8 cellular contexts compared by ENCODE assay signal in the genomic region with DNA sequence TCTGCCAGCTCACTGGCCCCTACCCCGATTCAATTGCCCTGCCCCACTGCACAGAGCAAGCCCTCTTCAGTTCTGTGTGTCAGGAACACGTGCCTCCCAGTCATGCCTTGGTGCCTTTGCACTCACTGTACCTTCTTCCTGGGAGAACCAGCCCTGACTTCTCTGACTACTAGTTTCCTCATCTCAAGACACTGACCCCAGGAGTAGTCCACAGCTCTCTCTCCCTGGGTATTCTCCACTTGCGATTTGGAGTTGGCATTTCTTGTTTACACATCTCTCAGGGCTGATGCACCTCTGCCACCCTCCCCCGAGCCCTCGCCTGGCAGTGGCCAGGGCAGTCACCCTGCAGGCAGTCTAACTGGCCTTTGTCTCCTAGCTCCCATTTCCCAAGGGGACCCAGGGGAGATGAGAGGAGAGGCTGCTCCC. TPM values are rescaled to one million over a fixed set of nuclear protein-coding genes. Genes with fewer than 3 reads are reported as not detected.
DNase-seq lines count a peak whose midpoint lies in the region; ATAC-seq, FAIRE-seq and TF ChIP-seq lines count a peak whose summit lies in the region.
"Had no signal": no experiment of that assay in that cellular context is flagged by ENCODE, and none has a peak within 500 bp of the region (broad histone marks: within the 10 kb centered on the region; RNA-seq: fewer than 3 reads in every experiment).

No MANE protein-coding gene starts in this region.

- 89 to 91% methylated on average over 4 to 5 of the region's 5 CpGs for WGBS in endodermal cell (ENCODE audit: insufficient coverage in 1 of 2, insufficient read length in 1 of 2), 2 experiments

- TF ChIP-seq CTCF in epithelial cell of proximal tubule (conservative IDR thresholded peaks at IDR 0.05; ENCODE audit: low read depth, low read length): no peak
- TF ChIP-seq CTCF in endodermal cell (conservative IDR thresholded peaks at IDR 0.05): no peak

- peak overlapping the region; percentile 79 to 97 (median 97) for H3K4me3 Mint-ChIP-seq in CD8-positive, alpha-beta memory T cell
- H3K4me3 Mint-ChIP-seq in endodermal cell: no peak overlapping the region

- H3K9ac ChIP-seq in skeletal muscle tissue (ENCODE audit: low read depth in 1 of 3, low read length in 3 of 3) (peak overlapping the region; percentile 23 to 70 (median 67)), endodermal cell (ENCODE audit: extremely low read depth, low read length, poor library complexity, severe bottlenecking) (no peak overlapping the region)

- no peaks in the 10 kb centered on the region for H3K9me3 Mint-ChIP-seq in CD8-positive, alpha-beta memory T cell
- H3K9me3 Mint-ChIP-seq in endodermal cell: no peaks in the 10 kb centered on the region

- CTCF ChIA-PET in CD8-positive, alpha-beta memory T cell (lab: Charles Lee): interaction anchor here (0.9 to 21.6 kb wide), 5 partner anchors 7 to 784 kb away, joined by 3 to 724 read pairs (median 18); a partner anchor contains a TSS

- H3K36me3 ChIP-seq in CD8-positive, alpha-beta memory T cell (ENCODE audit: insufficient read depth, low read length): peaks cover 60% of the 10 kb centered on the region
- H3K36me3 ChIP-seq in skeletal muscle tissue (ENCODE audit: control insufficient read depth in 3 of 3, insufficient read depth in 3 of 3, low read length in 3 of 3) (peaks cover 23 to 27% (median 26%) of the 10 kb centered on the region in 3 donors), endodermal cell (ENCODE audit: control insufficient read depth, insufficient read depth, low read length) (peaks cover 6% of the 10 kb centered on the region)

- H3K27me3 Mint-ChIP-seq in CD8-positive, alpha-beta memory T cell: no peaks in the 10 kb centered on the region
- H3K27me3 Mint-ChIP-seq in endodermal cell (ENCODE audit: insufficient read depth): peaks cover 13% of the 10 kb centered on the region

- H3K27ac ChIP-seq in CD8-positive, alpha-beta memory T cell (ENCODE audit: low read depth, low read length): peak overlapping the region; percentile 84
- H3K27ac ChIP-seq in skeletal muscle tissue (ENCODE audit: low read depth, low read length) (peak overlapping the region; percentile 99), endodermal cell (ENCODE audit: low read depth, low read length) (no peak overlapping the region)

- POLR2A ChIA-PET in CD8-positive, alpha-beta memory T cell (lab: Charles Lee): interaction anchor here (1.7 to 6.7 kb wide), 2 partner anchors 15 to 31 kb away, joined by 5 to 56 read pairs; no protein-coding TSS in a partner anchor

- H3K4me1 ChIP-seq in CD8-positive, alpha-beta memory T cell (ENCODE audit: insufficient read depth, low read length): peaks cover 84% of the 10 kb centered on the region
- H3K4me1 ChIP-seq in skeletal muscle tissue (ENCODE audit: control insufficient read depth in 3 of 3, insufficient read depth in 3 of 3, low read length in 3 of 3): peaks cover 83 to 100% (median 98%) of the 10 kb centered on the region in 3 donors
- H3K4me1 ChIP-seq in endodermal cell (ENCODE audit: control insufficient read depth, insufficient read depth, low read length): no peaks in the 10 kb centered on the region

- DNase-seq in CD8-positive, alpha-beta memory T cell: no peak
- peak; percentile 9 for DNase-seq in RPMI8226
- DNase-seq in epithelial cell of proximal tubule (ENCODE audit: low read depth): peak; percentile 80
- DNase-seq in endodermal cell: no peak
- no peak for DNase-seq in frontal cortex (ENCODE audit: low spot score in 2 of 2)

- ATAC-seq in HG02840 (IDR thresholded peaks at IDR 0.05; ENCODE audit: low FRiP score, unreplicated experiment): no peak
- ATAC-seq: Panc1 had no signal

- H3K27ac Mint-ChIP-seq in CD8-positive, alpha-beta memory T cell: peak overlapping the region; percentile 85 to 98 (median 94)
- H3K27ac Mint-ChIP-seq in endodermal cell: no peak overlapping the region

- H3K4me1 Mint-ChIP-seq in CD8-positive, alpha-beta memory T cell: peaks cover 90 to 100% (median 95%) of the 10 kb centered on the region in 3 donors
- H3K4me1 Mint-ChIP-seq in endodermal cell: peaks cover 4% of the 10 kb centered on the region

- H3K27me3 ChIP-seq in CD8-positive, alpha-beta memory T cell (ENCODE audit: insufficient read depth, low read length, poor library complexity, severe bottlenecking): no peaks in the 10 kb centered on the region
- no peaks in the 10 kb centered on the region for H3K27me3 ChIP-seq in skeletal muscle tissue (ENCODE audit: control insufficient read depth in 3 of 3, insufficient read depth in 3 of 3, low read length in 3 of 3)
- peaks cover 6% of the 10 kb centered on the region for H3K27me3 ChIP-seq in endodermal cell (ENCODE audit: control insufficient read depth, insufficient read depth, low read length, poor library complexity, severe bottlenecking)

- H3K4me3 ChIP-seq in CD8-positive, alpha-beta memory T cell (ENCODE audit: low read length): peak overlapping the region; percentile 98
- H3K4me3 ChIP-seq in epithelial cell of proximal tubule (ENCODE audit: low read depth, low read length) (no peak overlapping the region), skeletal muscle tissue (ENCODE audit: low read length in 3 of 3) (no peak overlapping the region), endodermal cell (ENCODE audit: low read length) (no peak overlapping the region)

- peaks cover 31 to 55% (median 32%) of the 10 kb centered on the region in 3 donors for H3K36me3 Mint-ChIP-seq in CD8-positive, alpha-beta memory T cell
- no peaks in the 10 kb centered on the region for H3K36me3 Mint-ChIP-seq in endodermal cell (ENCODE audit: low read depth)

- FAIRE-seq in frontal cortex (lab: Jason Lieb, UNC): no peak

- no peaks in the 10 kb centered on the region for H3K9me3 ChIP-seq in CD8-positive, alpha-beta memory T cell (ENCODE audit: low read length)
- H3K9me3 ChIP-seq in skeletal muscle tissue (ENCODE audit: control insufficient read depth in 3 of 3, low read length in 3 of 3) (no peaks in the 10 kb centered on the region), endodermal cell (ENCODE audit: control insufficient read depth, low read length) (no peaks in the 10 kb centered on the region)

RNA-seq across cellular contexts. Expression of a gene that starts 5.7 kb away (rescaled TPM):
- total RNA-seq in CD8-positive, alpha-beta memory T cell: 100 to 1,000 TPM; 216 to 222 TPM
- 92.8 TPM for polyA plus RNA-seq in CD8-positive, alpha-beta memory T cell
- total RNA-seq in epithelial cell of proximal tubule (1.8 and 3.8 TPM in 2 replicates), skeletal muscle tissue (4.7 TPM), endodermal cell (1 to 10 TPM; 1.2 to 2.0 TPM), frontal cortex (0.41 TPM)
- 3.6 TPM for polyA plus RNA-seq in endodermal cell (2013, experiment 1 of 2)
- 3.7 TPM for polyA plus RNA-seq in endodermal cell (2013, experiment 2 of 2)

RNA-seq across cellular contexts. Expression of a gene that starts 11.0 kb away (rescaled TPM):
- 100 to 1,000 TPM; 153 to 156 TPM for total RNA-seq in CD8-positive, alpha-beta memory T cell
- 57.0 TPM for polyA plus RNA-seq in CD8-positive, alpha-beta memory T cell
- total RNA-seq in epithelial cell of proximal tubule (117 and 131 TPM in 2 replicates), skeletal muscle tissue (20.9 TPM), endodermal cell (10 to 100 TPM; 37.2 to 39.7 TPM), frontal cortex (2.9 TPM)
- 29.9 TPM for polyA plus RNA-seq in endodermal cell (2013, experiment 1 of 2)
- polyA plus RNA-seq in endodermal cell (2013, experiment 2 of 2): 26.1 TPM

RNA-seq across cellular contexts. Expression of a gene that starts 36.6 kb away (rescaled TPM):
- total RNA-seq in CD8-positive, alpha-beta memory T cell: 10 to 100 TPM; 51.8 to 55.0 TPM
- polyA plus RNA-seq in CD8-positive, alpha-beta memory T cell: 27.4 TPM
- 11.3 and 13.7 TPM in 2 replicates for total RNA-seq in epithelial cell of proximal tubule
- total RNA-seq in skeletal muscle tissue: 7.8 TPM
- 10 to 100 TPM; 24.1 to 25.8 TPM for total RNA-seq in endodermal cell
- polyA plus RNA-seq in endodermal cell (2013, experiment 1 of 2): 21.2 TPM
- polyA plus RNA-seq in endodermal cell (2013, experiment 2 of 2): 19.8 TPM
- total RNA-seq in frontal cortex: 4.5 TPM

RNA-seq across cellular contexts. Expression of a gene that starts 38.4 kb away (rescaled TPM):
- 10 to 100 TPM; 11.5 to 13.0 TPM for total RNA-seq in CD8-positive, alpha-beta memory T cell
- polyA plus RNA-seq in CD8-positive, alpha-beta memory T cell: 15.8 TPM
- total RNA-seq in epithelial cell of proximal tubule (4.3 and 8.9 TPM in 2 replicates), skeletal muscle tissue (11.5 TPM), endodermal cell (10 to 100 TPM; 14.4 to 16.9 TPM), frontal cortex (12.6 TPM)
- 15.6 TPM for polyA plus RNA-seq in endodermal cell (2013, experiment 1 of 2)
- polyA plus RNA-seq in endodermal cell (2013, experiment 2 of 2): 15.4 TPM

Comparison
In these comparisons a context has a peak if more than half of its experiments do, and no peak if none do; other contexts are left out.
1. DNase-seq: peak in RPMI8226 (single experiment) and epithelial cell of proximal tubule (single experiment); none in CD8-positive, alpha-beta memory T cell (0 of 5), endodermal cell (single experiment) and frontal cortex (0 of 2).
2. RNA of a gene that starts 5.7 kb away (total RNA-seq): 216 to 222 TPM in CD8-positive, alpha-beta memory T cell; 4.7 TPM in skeletal muscle tissue (single experiment), 1.2 to 2.0 TPM in endodermal cell, 1.8 to 3.8 TPM in epithelial cell of proximal tubule and 0.41 TPM in frontal cortex (single experiment); every median in the first group is over 10 times any median in the second.